8 cellular contexts compared by ENCODE assay signal in genomic region chr16:2817496-2818277, GRCh38. TPM values are rescaled to one million over a fixed set of nuclear protein-coding genes. Genes with fewer than 3 reads are reported as not detected.
A peak's percentile ranks its signal among the peaks of the same experiment; 100 is the strongest.
DNase-seq lines count a peak whose midpoint lies in the region; ATAC-seq and TF ChIP-seq lines count a peak whose summit lies in the region.
"Had no signal": no experiment of that assay in that cellular context is flagged by ENCODE, and none has a peak within 500 bp of the region (broad histone marks: within the 10 kb centered on the region; RNA-seq: fewer than 3 reads in every experiment).

No MANE protein-coding gene starts in this region.

- H3K4me1 Mint-ChIP-seq in natural killer cell (no peaks in the 10 kb centered on the region), MCF 10A (ENCODE audit: insufficient read depth, unreplicated experiment) (no peaks in the 10 kb centered on the region), type B pancreatic cell (ENCODE audit: unreplicated experiment) (peaks cover 4% of the 10 kb centered on the region)
- H3K4me1 Mint-ChIP-seq in natural killer cell treated with Interleukin-12 subunit alpha and Interleukin-12 subunit beta and Interleukin-15 and Interleukin-18, amount 100 ng/mL, for 72 hours (ENCODE audit: low read depth in 2 of 2), result peaks cover 0 to 2% of the 10 kb centered on the region in 2 donors
- H3K4me1 Mint-ChIP-seq: neural crest cell had no signal

- H3K4me3 Mint-ChIP-seq in natural killer cell (peak overlapping the region; percentile 57), MCF 10A (ENCODE audit: unreplicated experiment) (peak overlapping the region; percentile 64), type B pancreatic cell (no peak overlapping the region)
- H3K4me3 Mint-ChIP-seq in natural killer cell treated with Interleukin-12 subunit alpha and Interleukin-12 subunit beta and Interleukin-15 and Interleukin-18, amount 100 ng/mL, for 72 hours, result no peak overlapping the region
- H3K4me3 Mint-ChIP-seq: neural crest cell had no signal

- H3K36me3 Mint-ChIP-seq in natural killer cell, result no peaks in the 10 kb centered on the region
- H3K36me3 Mint-ChIP-seq in natural killer cell treated with Interleukin-12 subunit alpha and Interleukin-12 subunit beta and Interleukin-15 and Interleukin-18, amount 100 ng/mL, for 72 hours, result no peaks in the 10 kb centered on the region
- H3K36me3 Mint-ChIP-seq in MCF 10A (ENCODE audit: insufficient read depth, unreplicated experiment), result peaks cover 5% of the 10 kb centered on the region
- H3K36me3 Mint-ChIP-seq in type B pancreatic cell, result no peaks in the 10 kb centered on the region

- POLR2A ChIA-PET in MCF 10A (lab: Yijun Ruan, JAX), result no interaction called here

- no peaks in the 10 kb centered on the region for H3K9me3 Mint-ChIP-seq in natural killer cell
- no peaks in the 10 kb centered on the region for H3K9me3 Mint-ChIP-seq in natural killer cell treated with Interleukin-12 subunit alpha and Interleukin-12 subunit beta and Interleukin-15 and Interleukin-18, amount 100 ng/mL, for 72 hours
- no peaks in the 10 kb centered on the region for H3K9me3 Mint-ChIP-seq in MCF 10A (ENCODE audit: unreplicated experiment)
- no peaks in the 10 kb centered on the region for H3K9me3 Mint-ChIP-seq in type B pancreatic cell
- H3K9me3 Mint-ChIP-seq: neural crest cell had no signal

- CTCF ChIA-PET in MCF 10A (lab: Yijun Ruan, JAX), result no interaction called here

- BruUV-seq in MCF 10A (replicated peaks; lab: Mats Ljungman, UMichigan), result no TSS peak

- H3K27ac Mint-ChIP-seq in natural killer cell, result no peak overlapping the region
- no peak overlapping the region for H3K27ac Mint-ChIP-seq in natural killer cell treated with Interleukin-12 subunit alpha and Interleukin-12 subunit beta and Interleukin-15 and Interleukin-18, amount 100 ng/mL, for 72 hours
- peak overlapping the region; percentile 35 for H3K27ac Mint-ChIP-seq in MCF 10A (ENCODE audit: low read depth, unreplicated experiment)
- no peak overlapping the region for H3K27ac Mint-ChIP-seq in type B pancreatic cell

- H3K27me3 Mint-ChIP-seq in natural killer cell (ENCODE audit: low read depth in 2 of 2), result no peaks in the 10 kb centered on the region
- no peaks in the 10 kb centered on the region for H3K27me3 Mint-ChIP-seq in natural killer cell treated with Interleukin-12 subunit alpha and Interleukin-12 subunit beta and Interleukin-15 and Interleukin-18, amount 100 ng/mL, for 72 hours
- H3K27me3 Mint-ChIP-seq in MCF 10A (ENCODE audit: insufficient read depth, unreplicated experiment), result no peaks in the 10 kb centered on the region
- peaks cover 6% of the 10 kb centered on the region for H3K27me3 Mint-ChIP-seq in type B pancreatic cell

- no peak for DNase-seq in natural killer cell
- DNase-seq in natural killer cell treated with Interleukin-12 subunit alpha and Interleukin-12 subunit beta and Interleukin-15 and Interleukin-18, amount 100 ng/mL, for 72 hours (ENCODE audit: low spot score), result no peak
- DNase-seq in MCF 10A (ENCODE audit: unreplicated experiment), result no peak
- peak; percentile 68 for DNase-seq in type B pancreatic cell (ENCODE audit: extremely low spot score, unreplicated experiment)
- no peak for DNase-seq in AG08395 (ENCODE audit: low spot score)
- DNase-seq: GF-D8 had no signal

- TF ChIP-seq CTCF in natural killer cell (IDR thresholded peaks at IDR 0.05) (no peak), MCF 10A (IDR thresholded peaks at IDR 0.05; ENCODE audit: unreplicated experiment) (no peak), type B pancreatic cell (conservative IDR thresholded peaks at IDR 0.05) (no peak)

- ATAC-seq in natural killer cell, result peak in 1 of 3 donors; percentile 23
- no peak for ATAC-seq in natural killer cell treated with Interleukin-12 subunit alpha and Interleukin-12 subunit beta and Interleukin-15 and Interleukin-18, amount 100 ng/mL, for 72 hours
- no peak for ATAC-seq in GM21447 (IDR thresholded peaks at IDR 0.05; ENCODE audit: unreplicated experiment)

- intact Hi-C loops in natural killer cell (cut with micrococcal nuclease), result no loop called here
- intact Hi-C loops in MCF 10A (cut with micrococcal nuclease), result loop anchor here (2.0 kb wide), 1 partner anchor 51 kb away; no protein-coding TSS in a partner anchor

RNA-seq across cellular contexts. Expression of gene PRSS21, which starts 0.7 kb away (rescaled TPM):
- total RNA-seq in natural killer cell (1 to 10 TPM in 1 of 3 donors, under 1 TPM in 1, not detected in 1; 0.64 to 6.6 TPM), MCF 10A (2022) (16.4 TPM in 2 replicates), type B pancreatic cell (ENCODE audit: low replicate concordance) (not detected in 2 replicates)
- total RNA-seq in natural killer cell treated with Interleukin-12 subunit alpha and Interleukin-12 subunit beta and Interleukin-15 and Interleukin-18, amount 100 ng/mL, for 72 hours, result 10 to 100 TPM in 1 of 2 donors, under 1 TPM in 1; 0.53 to 21.5 TPM
- total RNA-seq: neural crest cell had no signal

RNA-seq across cellular contexts. Expression of gene ZG16B, which starts 12.4 kb away (rescaled TPM):
- total RNA-seq in natural killer cell, result 1 to 10 TPM in 2 of 3 donors, under 1 TPM in 1; 0.78 to 1.5 (median 1.1) TPM
- 10 to 100 TPM in 1 of 2 donors, 1 to 10 TPM in 1; 3.8 to 22.1 TPM for total RNA-seq in natural killer cell treated with Interleukin-12 subunit alpha and Interleukin-12 subunit beta and Interleukin-15 and Interleukin-18, amount 100 ng/mL, for 72 hours
- total RNA-seq in MCF 10A (2022), result 4.0 and 6.9 TPM in 2 replicates
- 1.5 and 1.7 TPM in 2 replicates for total RNA-seq in type B pancreatic cell (ENCODE audit: low replicate concordance)
- total RNA-seq: neural crest cell had no signal

RNA-seq across cellular contexts. Expression of gene PRSS41, which starts 19.4 kb away (rescaled TPM):
- total RNA-seq in natural killer cell (under 1 TPM in 1 of 3 donors, not detected in 2; 0.33 TPM), MCF 10A (2022) (not detected in 2 replicates), type B pancreatic cell (ENCODE audit: low replicate concordance) (not detected in 2 replicates)
- not detected for total RNA-seq in natural killer cell treated with Interleukin-12 subunit alpha and Interleukin-12 subunit beta and Interleukin-15 and Interleukin-18, amount 100 ng/mL, for 72 hours
- total RNA-seq: neural crest cell had no signal

RNA-seq across cellular contexts. Expression of gene PRSS33, which starts 30.3 kb away (rescaled TPM):
- total RNA-seq in natural killer cell (under 1 TPM; 0.20 to 0.63 (median 0.54) TPM), MCF 10A (2022) (not detected in 2 replicates), type B pancreatic cell (ENCODE audit: low replicate concordance) (0.39 and 2.4 TPM in 2 replicates)
- not detected for total RNA-seq in natural killer cell treated with Interleukin-12 subunit alpha and Interleukin-12 subunit beta and Interleukin-15 and Interleukin-18, amount 100 ng/mL, for 72 hours

RNA-seq across cellular contexts. Expression of gene PRSS22, which starts 40.3 kb away (rescaled TPM):
- total RNA-seq in natural killer cell (1 to 10 TPM; 1.5 to 7.7 (median 3.3) TPM), MCF 10A (2022) (not detected in 2 replicates), type B pancreatic cell (ENCODE audit: low replicate concordance) (42.5 and 56.8 TPM in 2 replicates)
- total RNA-seq in natural killer cell treated with Interleukin-12 subunit alpha and Interleukin-12 subunit beta and Interleukin-15 and Interleukin-18, amount 100 ng/mL, for 72 hours, result under 1 TPM; 0.86 TPM
- total RNA-seq: neural crest cell had no signal

Comparison
In these comparisons a context has a peak if more than half of its experiments do, and no peak if none do; other contexts are left out.
1. H3K4me3 Mint-ChIP-seq: peak in natural killer cell (single experiment) and MCF 10A (single experiment); none in natural killer cell treated with Interleukin-12 subunit alpha and Interleukin-12 subunit beta and Interleukin-15 and Interleukin-18, amount 100 ng/mL, for 72 hours (single experiment) and type B pancreatic cell (single experiment).